Comparison of ENCODE assay signal across 13 cellular contexts in the genomic region with DNA sequence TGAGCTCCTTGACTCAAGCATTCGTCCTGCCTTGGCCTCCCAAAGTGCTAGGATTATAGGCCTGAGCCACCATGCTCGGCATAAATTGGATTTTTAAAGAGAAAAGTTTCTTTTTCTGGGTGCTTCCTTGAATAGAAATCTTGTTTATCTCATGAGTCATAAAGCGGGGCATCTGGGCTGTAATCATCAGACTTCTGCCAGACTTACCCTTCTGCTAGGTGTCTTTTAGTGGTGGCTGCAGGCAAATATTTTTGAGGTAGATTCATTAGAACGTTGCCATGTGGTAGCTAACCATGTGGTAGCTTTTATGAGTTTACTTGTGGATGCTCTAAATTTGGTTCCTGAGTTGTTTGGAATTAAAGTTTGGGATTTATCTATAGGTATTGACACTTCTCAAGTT. TPM values are rescaled to one million over a fixed set of nuclear protein-coding genes. Genes with fewer than 3 reads are reported as not detected.
DNase-seq lines count a peak whose midpoint lies in the region; ATAC-seq and TF ChIP-seq lines count a peak whose summit lies in the region.
"Had no signal": no experiment of that assay in that cellular context is flagged by ENCODE, and none has a peak within 500 bp of the region (broad histone marks: within the 10 kb centered on the region; RNA-seq: fewer than 3 reads in every experiment).

No MANE protein-coding gene starts in this region.

- H3K4me3 Mint-ChIP-seq in activated T-cell treated with anti-CD3 and anti-CD28 coated beads, Interleukin-2, amount 50 U/mL, for 72 hours, result no peak overlapping the region
- H3K4me3 Mint-ChIP-seq in stimulated activated memory B cell treated with anti-CD40 and anti-IgM and Interleukin-4, amounts not matched to agents 10 μg/mL and 1 μg/mL and 100 μg/mL, for 72 hours, result no peak overlapping the region
- H3K4me3 Mint-ChIP-seq: T-helper 17 cell had no signal

- H3K27me3 Mint-ChIP-seq in activated T-cell treated with anti-CD3 and anti-CD28 coated beads, Interleukin-2, amount 50 U/mL, for 72 hours (ENCODE audit: low read depth), result no peaks in the 10 kb centered on the region
- H3K27me3 Mint-ChIP-seq in stimulated activated memory B cell treated with anti-CD40 and anti-IgM and Interleukin-4, amounts not matched to agents 10 μg/mL and 1 μg/mL and 100 μg/mL, for 72 hours, result no peaks in the 10 kb centered on the region
- H3K27me3 Mint-ChIP-seq: T-helper 17 cell had no signal

- no peak for TF ChIP-seq CTCF in GM20000 (IDR thresholded peaks at IDR 0.05; ENCODE audit: extremely low read depth, missing control alignments)
- TF ChIP-seq CTCF in uterus (IDR thresholded peaks at IDR 0.05), result no peak

- no peak overlapping the region for H3K4me3 ChIP-seq in uterus
- H3K4me3 ChIP-seq: vagina had no signal

- peak overlapping the region; percentile 77 for H3K27ac Mint-ChIP-seq in activated T-cell treated with anti-CD3 and anti-CD28 coated beads, Interleukin-2, amount 50 U/mL, for 72 hours
- H3K27ac Mint-ChIP-seq in stimulated activated memory B cell treated with anti-CD40 and anti-IgM and Interleukin-4, amounts not matched to agents 10 μg/mL and 1 μg/mL and 100 μg/mL, for 72 hours, result peak overlapping the region; percentile 95
- H3K27ac Mint-ChIP-seq: T-helper 17 cell had no signal

- no peaks in the 10 kb centered on the region for H3K9me3 ChIP-seq in uterus
- H3K9me3 ChIP-seq: vagina had no signal

- H3K27me3 ChIP-seq in uterus, result no peaks in the 10 kb centered on the region
- H3K27me3 ChIP-seq: vagina had no signal

- H3K9me3 Mint-ChIP-seq in activated T-cell treated with anti-CD3 and anti-CD28 coated beads, Interleukin-2, amount 50 U/mL, for 72 hours, result peaks cover 0 to under 1% of the 10 kb centered on the region in 2 donors
- H3K9me3 Mint-ChIP-seq in stimulated activated memory B cell treated with anti-CD40 and anti-IgM and Interleukin-4, amounts not matched to agents 10 μg/mL and 1 μg/mL and 100 μg/mL, for 72 hours, result peaks cover under 1% of the 10 kb centered on the region

- no peaks in the 10 kb centered on the region for H3K36me3 ChIP-seq in uterus
- H3K36me3 ChIP-seq: vagina had no signal

- ATAC-seq in activated T-cell treated with anti-CD3 and anti-CD28 coated beads, Interleukin-2, amount 50 U/mL, for 72 hours (replicated peaks in 1 of 2), result no peak
- ATAC-seq in stimulated activated memory B cell treated with anti-CD40 and anti-IgM and Interleukin-4, amounts not matched to agents 10 μg/mL and 1 μg/mL and 100 μg/mL, for 72 hours, result no peak
- no peak for ATAC-seq in left colon
- ATAC-seq: T-helper 17 cell had no signal

- H3K27ac ChIP-seq in uterus, result peak overlapping the region in 1 of 2 donors; percentile 43
- H3K27ac ChIP-seq: vagina had no signal

- no peak for DNase-seq in activated T-cell treated with anti-CD3 and anti-CD28 coated beads, Interleukin-2, amount 50 U/mL, for 72 hours
- DNase-seq in activated T-cell treated with anti-CD3 and anti-CD28 coated beads for 4 hours (no peak), SW480 (ENCODE audit: low spot score) (peak; percentile 29), fibroblast of peridontal ligament (ENCODE audit: extremely low read depth) (peak; percentile 44), GM20000 (ENCODE audit: low spot score) (no peak), left colon (no peak), uterus (no peak)
- DNase-seq: AML-193; effector CD4-positive, alpha-beta T cell; NCI-H524 treated with DMSO at 0.1 percent for 48 hours; T-helper 17 cell had no signal

- H3K36me3 Mint-ChIP-seq in activated T-cell treated with anti-CD3 and anti-CD28 coated beads, Interleukin-2, amount 50 U/mL, for 72 hours (ENCODE audit: insufficient read depth in 2 of 2), result peaks cover 14 to 19% of the 10 kb centered on the region in 2 donors
- H3K36me3 Mint-ChIP-seq in stimulated activated memory B cell treated with anti-CD40 and anti-IgM and Interleukin-4, amounts not matched to agents 10 μg/mL and 1 μg/mL and 100 μg/mL, for 72 hours, result peaks cover 34% of the 10 kb centered on the region

- TF ChIP-seq POLR2A in uterus (IDR thresholded peaks at IDR 0.05), result no peak

- peaks cover 52% of the 10 kb centered on the region for H3K4me1 Mint-ChIP-seq in activated T-cell treated with anti-CD3 and anti-CD28 coated beads, Interleukin-2, amount 50 U/mL, for 72 hours (ENCODE audit: low read depth)
- H3K4me1 Mint-ChIP-seq in stimulated activated memory B cell treated with anti-CD40 and anti-IgM and Interleukin-4, amounts not matched to agents 10 μg/mL and 1 μg/mL and 100 μg/mL, for 72 hours, result peaks cover 84% of the 10 kb centered on the region

- H3K4me1 ChIP-seq in uterus, result peaks cover 0 to 11% of the 10 kb centered on the region in 2 donors

- intact Hi-C loops in left colon (cut with DNase I, micrococcal nuclease), result no loop called here
- intact Hi-C loops in uterus (cut with DNase I; ENCODE audit: low total_unique reads), result no loop called here

RNA-seq across cellular contexts. Expression of a gene that starts 13.4 kb away (rescaled TPM):
- total RNA-seq in activated T-cell treated with anti-CD3 and anti-CD28 coated beads, Interleukin-2, amount 50 U/mL, for 72 hours, result 100 to 1,000 TPM in 1 of 2 donors, 10 to 100 TPM in 1; 81.6 to 101 TPM
- total RNA-seq in left colon (10 to 100 TPM; 37.6 to 44.5 TPM), uterus (10 to 100 TPM; 12.9 to 75.4 (median 63.1) TPM)

RNA-seq across cellular contexts. Expression of a gene that starts 32.0 kb away (rescaled TPM):
- 100 to 1,000 TPM; 164 to 212 TPM for total RNA-seq in activated T-cell treated with anti-CD3 and anti-CD28 coated beads, Interleukin-2, amount 50 U/mL, for 72 hours
- total RNA-seq in left colon (10 to 100 TPM; 11.6 to 33.1 TPM), uterus (100 to 1,000 TPM in 1 of 4 donors, 10 to 100 TPM in 3; 20.9 to 101 (median 39.5) TPM)

Comparison
In these comparisons a context has a peak if more than half of its experiments do, and no peak if none do; other contexts are left out.
1. DNase-seq: peak in SW480 (single experiment) and fibroblast of peridontal ligament (single experiment); none in activated T-cell treated with anti-CD3 and anti-CD28 coated beads, Interleukin-2, amount 50 U/mL, for 72 hours (0 of 2), activated T-cell treated with anti-CD3 and anti-CD28 coated beads for 4 hours (single experiment), GM20000 (single experiment), left colon (0 of 2) and uterus (0 of 2).